Comparison of ENCODE assay signal across 17 cellular contexts in the genomic region with DNA sequence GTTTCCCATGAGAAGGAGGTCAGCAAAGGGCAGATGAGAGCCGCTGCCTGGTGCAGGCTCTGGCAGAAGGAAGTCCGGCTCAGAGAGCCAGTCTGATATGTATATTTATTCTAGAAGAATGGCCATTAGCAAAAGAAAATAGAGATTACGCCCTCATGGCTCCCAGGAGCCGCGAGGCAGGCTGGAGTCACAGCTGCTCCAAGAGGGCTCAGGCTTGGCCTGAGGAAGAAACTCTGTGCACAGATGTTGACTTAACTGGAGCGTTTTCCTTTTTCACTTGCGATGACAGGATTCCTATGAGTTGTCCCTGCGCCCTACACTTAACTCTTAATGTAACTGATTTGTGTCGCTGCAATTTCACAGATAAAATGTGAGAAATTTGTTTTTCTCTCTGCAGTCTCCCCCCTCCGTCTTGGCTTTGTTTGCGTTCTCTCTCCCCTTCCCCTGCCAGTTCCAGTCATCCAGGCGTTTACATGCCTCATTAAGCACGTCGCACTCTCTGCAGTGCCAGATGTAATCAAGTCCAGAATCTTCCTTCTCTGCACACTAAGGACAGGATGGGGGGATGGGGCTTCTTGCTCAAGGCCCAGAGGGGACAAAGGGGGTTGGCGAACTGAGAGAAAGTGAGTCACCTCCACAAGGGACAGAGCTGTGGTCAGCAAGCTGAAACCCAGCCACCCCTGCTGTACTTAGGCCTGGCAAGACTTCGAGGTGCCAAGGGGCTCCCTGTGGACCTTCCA.
DNase-seq lines count a peak whose midpoint lies in the region; TF ChIP-seq lines count a peak whose summit lies in the region.
"Had no signal": no experiment of that assay in that cellular context is flagged by ENCODE, and none has a peak within 500 bp of the region (broad histone marks: within the 10 kb centered on the region; RNA-seq: fewer than 3 reads in every experiment).

No MANE protein-coding gene starts in this region.

- peaks cover 11% of the 10 kb centered on the region for H3K4me1 ChIP-seq in neural progenitor cell
- H3K4me1 ChIP-seq: prostate gland, tibial artery had no signal

- DNase-seq in COLO668 (lab: John Stamatoyannopoulos, UW; ENCODE audit: unreplicated experiment) (peak; percentile 35), M059J (ENCODE audit: low read depth) (peak; percentile 41), neural progenitor cell (ENCODE audit: low spot score) (peak; percentile 48), activated T-cell treated with anti-CD3 and anti-CD28 coated beads for 4 hours (no peak), A172 (ENCODE audit: low spot score) (no peak), HPDE6-E6E7 (ENCODE audit: extremely low spot score) (no peak)
- DNase-seq in central memory CD4-positive, alpha-beta T cell, result no peak
- DNase-seq: activated B cell treated with CpG ODN at 0.5 μM for 24 hours; activated CD8-positive, alpha-beta memory T cell treated with anti-CD3 and anti-CD28 coated beads, Interleukin-2, amount 10 ng/mL, durations not matched to agents 7 days and 5 days; activated naive CD4-positive, alpha-beta T cell treated with Interleukin-2 at 50 U/mL for 16 hours; mucosa of descending colon; NCI-H1436; SW 1271; tibial artery had no signal

- no peaks in the 10 kb centered on the region for H3F3A ChIP-seq in neural progenitor cell (ENCODE audit: low read depth)

- peaks cover 3% of the 10 kb centered on the region for H3K9me3 Mint-ChIP-seq in neural progenitor cell
- H3K9me3 Mint-ChIP-seq: activated B cell treated with CpG ODN at 0.5 μM for 24 hours had no signal

- peak overlapping the region; percentile 19 for H3K27ac Mint-ChIP-seq in neural progenitor cell
- H3K27ac Mint-ChIP-seq: activated B cell treated with CpG ODN at 0.5 μM for 24 hours; activated CD8-positive, alpha-beta memory T cell treated with anti-CD3 and anti-CD28 coated beads, Interleukin-2, amount 10 ng/mL, durations not matched to agents 7 days and 5 days; B cell had no signal

- no peaks in the 10 kb centered on the region for H3K27me3 ChIP-seq in neural progenitor cell
- H3K27me3 ChIP-seq: tibial artery had no signal

- no peak overlapping the region for H3K4me3 Mint-ChIP-seq in neural progenitor cell
- H3K4me3 Mint-ChIP-seq: activated B cell treated with CpG ODN at 0.5 μM for 24 hours; activated CD8-positive, alpha-beta memory T cell treated with anti-CD3 and anti-CD28 coated beads, Interleukin-2, amount 10 ng/mL, durations not matched to agents 7 days and 5 days; B cell had no signal

- no peaks in the 10 kb centered on the region for H3K36me3 ChIP-seq in neural progenitor cell
- H3K36me3 ChIP-seq: prostate gland, tibial artery had no signal

- H2AFZ ChIP-seq in neural progenitor cell (replicated peaks), result peak overlapping the region; percentile 27

- H4K20me1 ChIP-seq in neural progenitor cell (ENCODE audit: low read depth), result no peaks in the 10 kb centered on the region

- no peak overlapping the region for H3K9ac ChIP-seq in neural progenitor cell

- peaks cover 29% of the 10 kb centered on the region for H3K4me1 Mint-ChIP-seq in neural progenitor cell
- H3K4me1 Mint-ChIP-seq: activated B cell treated with CpG ODN at 0.5 μM for 24 hours; activated CD8-positive, alpha-beta memory T cell treated with anti-CD3 and anti-CD28 coated beads, Interleukin-2, amount 10 ng/mL, durations not matched to agents 7 days and 5 days; B cell had no signal

- H3K27ac ChIP-seq in VCaP, result peak overlapping the region; percentile 21; the same call in 1 of the 2 replicates
- H3K27ac ChIP-seq in neural progenitor cell, result no peak overlapping the region
- H3K27ac ChIP-seq: prostate gland, tibial artery had no signal

- H3K4me3 ChIP-seq in neural progenitor cell, result no peak overlapping the region
- H3K4me3 ChIP-seq: mucosa of descending colon, prostate gland, tibial artery had no signal

- H3K79me2 ChIP-seq in neural progenitor cell (ENCODE audit: low read depth), result no peaks in the 10 kb centered on the region

- H3K9me3 ChIP-seq in neural progenitor cell (ENCODE audit: low read depth), result no peaks in the 10 kb centered on the region
- H3K9me3 ChIP-seq: prostate gland, tibial artery had no signal

- H3K4me2 ChIP-seq in neural progenitor cell, result no peak overlapping the region

- TF ChIP-seq CTCF in VCaP (conservative IDR thresholded peaks at IDR 0.05), result no peak
- no peak for TF ChIP-seq CTCF in neural progenitor cell (IDR thresholded peaks at IDR 0.05)

- peaks cover 5% of the 10 kb centered on the region for H3K27me3 Mint-ChIP-seq in neural progenitor cell (ENCODE audit: insufficient read depth, low read depth)
- H3K27me3 Mint-ChIP-seq: activated B cell treated with CpG ODN at 0.5 μM for 24 hours, B cell had no signal

- H3K36me3 Mint-ChIP-seq in neural progenitor cell, result no peaks in the 10 kb centered on the region
- H3K36me3 Mint-ChIP-seq: activated CD8-positive, alpha-beta memory T cell treated with anti-CD3 and anti-CD28 coated beads, Interleukin-2, amount 10 ng/mL, durations not matched to agents 7 days and 5 days had no signal

Comparison
In these comparisons a context has a peak if more than half of its experiments do, and no peak if none do; other contexts are left out.
1. DNase-seq: peak in COLO668 (single experiment), M059J (single experiment) and neural progenitor cell (single experiment); none in activated T-cell treated with anti-CD3 and anti-CD28 coated beads for 4 hours (single experiment), A172 (single experiment), HPDE6-E6E7 (single experiment) and central memory CD4-positive, alpha-beta T cell (single experiment).